ENCODE assay signal across 32 cellular contexts in genomic region chr21:40381111-40381510, GRCh38.
"Had no signal": no experiment of that assay in that cellular context is flagged by ENCODE, and none has a peak within 500 bp of the region (broad histone marks: within the 10 kb centered on the region; RNA-seq: fewer than 3 reads in every experiment).

No MANE protein-coding gene starts in this region.

- H3K27ac Mint-ChIP-seq: activated CD4-positive, alpha-beta T cell treated with anti-CD3 and anti-CD28 coated beads for 36 hours; activated CD4-positive, alpha-beta T cell treated with anti-CD3 and anti-CD28 coated beads, Interleukin-2, amount 10 ng/mL, durations not matched to agents 7 days and 5 days; activated CD8-positive, alpha-beta memory T cell treated with anti-CD3 and anti-CD28 coated beads, Interleukin-2, amount 10 ng/mL, durations not matched to agents 7 days and 5 days; activated CD8-positive, alpha-beta T cell treated with anti-CD3 and anti-CD28 coated beads, Interleukin-2, amount 10 ng/mL, durations not matched to agents 7 days and 5 days; activated naive CD4-positive, alpha-beta T cell treated with anti-CD3 and anti-CD28 coated beads for 36 hours; activated naive CD4-positive, alpha-beta T cell treated with anti-CD3 and anti-CD28 coated beads, Interleukin-2, amount 50 U/mL, for 24 hours; activated naive CD8-positive, alpha-beta T cell treated with anti-CD3 and anti-CD28 coated beads for 36 hours; activated naive CD8-positive, alpha-beta T cell treated with anti-CD3 and anti-CD28 coated beads, Interleukin-2, amount 50 U/mL, for 24 hours; activated T-helper 1 cell treated with anti-CD3 and anti-CD28 coated beads, Interleukin-12 subunit alpha, Interleukin-12 subunit beta, Interleukin-2, Interleukin-4 antibody, amounts not matched to agents 30 ng/mL and 10 ng/mL and 1 ng/mL, durations not matched to agents 14 hours and 24 hours and 36 hours; activated T-helper 2 cell treated with anti-CD3 and anti-CD28 coated beads, Interferon-gamma antibody, Interleukin-2, Interleukin-4, amounts not matched to agents 10 μg/mL and 5 μg/mL and 100 μg/mL, durations not matched to agents 14 hours and 24 hours and 36 hours; T-helper 17 cell; T-helper 2 cell treated with Interferon-gamma antibody and Interleukin-4, amounts not matched to agents 5 μg/mL and 100 μg/mL, for 36 hours had no signal

- DNase-seq: activated CD4-positive, alpha-beta T cell treated with anti-CD3 and anti-CD28 coated beads for 36 hours; activated CD4-positive, alpha-beta T cell treated with anti-CD3 and anti-CD28 coated beads, Interleukin-2, amount 10 ng/mL, durations not matched to agents 7 days and 5 days; activated CD4-positive, alpha-beta T cell treated with anti-CD3 and anti-CD28 coated beads, Interleukin-2, amount 50 U/mL, for 48 hours; activated CD4-positive, CD25-positive, alpha-beta regulatory T cell; activated CD4-positive, CD25-positive, alpha-beta regulatory T cell treated with anti-CD3 and anti-CD28 coated beads, Interleukin-2, amount 50 U/mL, for 72 hours; activated CD8-positive, alpha-beta memory T cell treated with anti-CD3 and anti-CD28 coated beads, Interleukin-2, amount 10 ng/mL, durations not matched to agents 7 days and 5 days; activated CD8-positive, alpha-beta memory T cell treated with anti-CD3 and anti-CD28 coated beads, Interleukin-2, amount 50 U/mL, for 4 hours; activated CD8-positive, alpha-beta T cell treated with anti-CD3 and anti-CD28 coated beads, Interleukin-2, amount 10 ng/mL, durations not matched to agents 7 days and 5 days; activated effector memory CD4-positive, alpha-beta T cell treated with anti-CD3 and anti-CD28 coated beads, Interleukin-2, amount 50 U/mL, for 16 hours; activated naive CD4-positive, alpha-beta T cell treated with anti-CD3 and anti-CD28 coated beads for 36 hours; activated naive CD8-positive, alpha-beta T cell treated with anti-CD3 and anti-CD28 coated beads for 36 hours; activated naive CD8-positive, alpha-beta T cell treated with anti-CD3 and anti-CD28 coated beads, Interleukin-2, amount 50 U/mL, for 24 hours; activated T-cell treated with anti-CD3 and anti-CD28 coated beads, Interleukin-2, amount 50 U/mL, for 1 hour; activated T-cell treated with anti-CD3 and anti-CD28 coated beads, Interleukin-2, amount 50 U/mL, for 48 hours; adrenal gland; amygdala; aorta; body of pancreas; caudate nucleus; colonic mucosa; effector CD8-positive, alpha-beta T cell; esophagus squamous epithelium; foreskin melanocyte; head of caudate nucleus; T-helper 17 cell; T1000 had no signal

- H3K36me3 Mint-ChIP-seq: activated CD8-positive, alpha-beta memory T cell treated with anti-CD3 and anti-CD28 coated beads, Interleukin-2, amount 10 ng/mL, durations not matched to agents 7 days and 5 days; activated naive CD4-positive, alpha-beta T cell treated with anti-CD3 and anti-CD28 coated beads, Interleukin-2, amount 50 U/mL, for 24 hours; activated naive CD8-positive, alpha-beta T cell treated with anti-CD3 and anti-CD28 coated beads for 36 hours had no signal

- H3K4me3 Mint-ChIP-seq: activated CD4-positive, alpha-beta T cell treated with anti-CD3 and anti-CD28 coated beads for 36 hours; activated CD4-positive, alpha-beta T cell treated with anti-CD3 and anti-CD28 coated beads, Interleukin-2, amount 10 ng/mL, durations not matched to agents 7 days and 5 days; activated CD8-positive, alpha-beta memory T cell treated with anti-CD3 and anti-CD28 coated beads, Interleukin-2, amount 10 ng/mL, durations not matched to agents 7 days and 5 days; activated CD8-positive, alpha-beta T cell treated with anti-CD3 and anti-CD28 coated beads, Interleukin-2, amount 10 ng/mL, durations not matched to agents 7 days and 5 days; activated naive CD4-positive, alpha-beta T cell treated with anti-CD3 and anti-CD28 coated beads for 36 hours; activated naive CD4-positive, alpha-beta T cell treated with anti-CD3 and anti-CD28 coated beads, Interleukin-2, amount 50 U/mL, for 24 hours; activated naive CD8-positive, alpha-beta T cell treated with anti-CD3 and anti-CD28 coated beads for 36 hours; activated naive CD8-positive, alpha-beta T cell treated with anti-CD3 and anti-CD28 coated beads, Interleukin-2, amount 50 U/mL, for 24 hours; activated T-helper 1 cell treated with anti-CD3 and anti-CD28 coated beads, Interleukin-12 subunit alpha, Interleukin-12 subunit beta, Interleukin-2, Interleukin-4 antibody, amounts not matched to agents 30 ng/mL and 10 ng/mL and 1 ng/mL, durations not matched to agents 14 hours and 24 hours and 36 hours; T-helper 17 cell; T-helper 2 cell treated with Interferon-gamma antibody and Interleukin-4, amounts not matched to agents 5 μg/mL and 100 μg/mL, for 36 hours had no signal

- H3K9me3 Mint-ChIP-seq: activated CD4-positive, alpha-beta T cell treated with anti-CD3 and anti-CD28 coated beads, Interleukin-2, amount 10 ng/mL, durations not matched to agents 7 days and 5 days; activated T-helper 1 cell treated with anti-CD3 and anti-CD28 coated beads, Interleukin-12 subunit alpha, Interleukin-12 subunit beta, Interleukin-2, Interleukin-4 antibody, amounts not matched to agents 30 ng/mL and 10 ng/mL and 1 ng/mL, durations not matched to agents 14 hours and 24 hours and 36 hours had no signal

- H3K27me3 Mint-ChIP-seq: activated CD4-positive, alpha-beta T cell treated with anti-CD3 and anti-CD28 coated beads, Interleukin-2, amount 10 ng/mL, durations not matched to agents 7 days and 5 days; activated CD8-positive, alpha-beta memory T cell treated with anti-CD3 and anti-CD28 coated beads, Interleukin-2, amount 10 ng/mL, durations not matched to agents 7 days and 5 days; activated naive CD4-positive, alpha-beta T cell treated with anti-CD3 and anti-CD28 coated beads, Interleukin-2, amount 50 U/mL, for 24 hours; T-helper 17 cell had no signal

- H3K4me1 Mint-ChIP-seq: activated CD4-positive, alpha-beta T cell treated with anti-CD3 and anti-CD28 coated beads for 36 hours; activated CD4-positive, alpha-beta T cell treated with anti-CD3 and anti-CD28 coated beads, Interleukin-2, amount 10 ng/mL, durations not matched to agents 7 days and 5 days; activated CD8-positive, alpha-beta memory T cell treated with anti-CD3 and anti-CD28 coated beads, Interleukin-2, amount 10 ng/mL, durations not matched to agents 7 days and 5 days; activated naive CD4-positive, alpha-beta T cell treated with anti-CD3 and anti-CD28 coated beads, Interleukin-2, amount 50 U/mL, for 24 hours; activated naive CD8-positive, alpha-beta T cell treated with anti-CD3 and anti-CD28 coated beads for 36 hours; activated naive CD8-positive, alpha-beta T cell treated with anti-CD3 and anti-CD28 coated beads, Interleukin-2, amount 50 U/mL, for 24 hours; T-helper 17 cell had no signal

- H3K27ac ChIP-seq: adrenal gland, body of pancreas, colonic mucosa, epithelial cell of prostate, esophagus squamous epithelium, gastroesophageal sphincter had no signal

- ATAC-seq: activated CD4-positive, alpha-beta T cell treated with anti-CD3 and anti-CD28 coated beads for 36 hours; activated CD8-positive, alpha-beta memory T cell treated with anti-CD3 and anti-CD28 coated beads, Interleukin-2, amount 10 ng/mL, durations not matched to agents 7 days and 5 days; activated CD8-positive, alpha-beta T cell treated with anti-CD3 and anti-CD28 coated beads, Interleukin-2, amount 10 ng/mL, durations not matched to agents 7 days and 5 days; activated naive CD8-positive, alpha-beta T cell treated with anti-CD3 and anti-CD28 coated beads, Interleukin-2, amount 50 U/mL, for 24 hours; body of pancreas; gastroesophageal sphincter; T-helper 17 cell had no signal
